ENCODE assay signal across 1 cellular context in the genomic region with DNA sequence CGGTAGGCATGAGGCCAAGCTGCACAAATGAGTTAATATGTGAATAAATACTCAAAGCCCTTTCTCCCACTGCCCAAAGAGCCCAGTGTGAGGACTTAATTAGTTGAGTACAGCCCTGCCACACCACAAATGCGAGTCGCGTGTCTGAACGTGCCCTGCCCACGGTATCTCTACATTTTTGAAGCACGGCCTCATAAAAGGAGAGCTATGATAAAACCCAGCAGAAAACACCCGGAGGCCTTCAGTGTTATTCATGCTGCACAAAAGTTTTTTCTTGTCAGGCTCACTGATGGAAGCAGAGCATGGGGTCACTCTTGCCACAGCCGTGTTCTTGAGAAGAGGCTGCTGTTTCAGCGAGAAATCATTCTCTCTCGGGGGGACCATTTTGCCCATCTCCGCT.
TF ChIP-seq lines count a peak whose summit lies in the region.

No MANE protein-coding gene starts in this region.

TF ChIP-seq in H1, 55 proteins besides CTCF, POLR2A, EP300 and RAD21:
- TF ChIP-seq, protein P1, sequence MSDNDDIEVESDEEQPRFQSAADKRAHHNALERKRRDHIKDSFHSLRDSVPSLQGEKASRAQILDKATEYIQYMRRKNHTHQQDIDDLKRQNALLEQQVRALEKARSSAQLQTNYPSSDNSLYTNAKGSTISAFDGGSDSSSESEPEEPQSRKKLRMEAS (IDR thresholded peaks at IDR 0.05): no peak
- TF ChIP-seq SAP30 (IDR thresholded peaks at IDR 0.05; ENCODE audit: insufficient read depth, insufficient replicate concordance, low read length) (no peak), TBP (IDR thresholded peaks at IDR 0.05; ENCODE audit: low read depth, low read length) (no peak), RFX5 (IDR thresholded peaks at IDR 0.05; ENCODE audit: borderline replicate concordance, low read depth, low read length) (no peak), TCF12 (IDR thresholded peaks at IDR 0.05; ENCODE audit: low read depth, low read length) (no peak), KDM4A (IDR thresholded peaks at IDR 0.05; ENCODE audit: low read depth, low read length, severe bottlenecking) (no peak), CEBPB (IDR thresholded peaks at IDR 0.05; ENCODE audit: low read depth, low read length) (no peak), KDM1A (IDR thresholded peaks at IDR 0.05; ENCODE audit: borderline replicate concordance, low read length) (no peak), SP1 (IDR thresholded peaks at IDR 0.05; ENCODE audit: low read depth, low read length) (no peak), CTBP2 (IDR thresholded peaks at IDR 0.05; ENCODE audit: borderline replicate concordance, insufficient read depth, insufficient read length, low read length) (no peak), JUND (IDR thresholded peaks at IDR 0.05; ENCODE audit: low read length) (no peak), HDAC6 (IDR thresholded peaks at IDR 0.05; ENCODE audit: low read depth, low read length) (no peak), PHF8 (conservative IDR thresholded peaks at IDR 0.05; ENCODE audit: low read depth, low read length) (no peak), ATF3 (IDR thresholded peaks at IDR 0.05; ENCODE audit: insufficient read depth, low read depth, low read length) (no peak), CHD2 (IDR thresholded peaks at IDR 0.05; ENCODE audit: low read length) (no peak), TAF7 (optimal IDR thresholded peaks at IDR 0.05; ENCODE audit: borderline replicate concordance, low read depth, low read length) (no peak), SIX5 (IDR thresholded peaks at IDR 0.05; ENCODE audit: low read depth, low read length) (no peak), EZH2 (IDR thresholded peaks at IDR 0.05; ENCODE audit: low read depth, low read length, severe bottlenecking) (no peak), NANOG (IDR thresholded peaks at IDR 0.05; ENCODE audit: insufficient read depth, low read depth, low read length, poor library complexity, severe bottlenecking) (no peak)
